1 cellular context compared by ENCODE assay signal in genomic region chr5:172782169-172783039, GRCh38.
TF ChIP-seq lines count a peak whose summit lies in the region.

No MANE protein-coding gene starts in this region.

TF ChIP-seq in WTC11, 78 proteins besides CTCF, POLR2A, EP300 and RAD21 (continued from another document):
- TF ChIP-seq E2F1 (CRISPR knock-in tag; IDR thresholded peaks at IDR 0.05) (no peak), AR (CRISPR knock-in tag; IDR thresholded peaks at IDR 0.05) (no peak), PRRX2 (CRISPR knock-in tag; IDR thresholded peaks at IDR 0.05) (no peak), AFF4 (CRISPR knock-in tag; IDR thresholded peaks at IDR 0.05; ENCODE audit: borderline replicate concordance) (no peak), CBFB (CRISPR knock-in tag; IDR thresholded peaks at IDR 0.05; ENCODE audit: low read depth) (no peak)
- TF ChIP-seq, protein P1, sequence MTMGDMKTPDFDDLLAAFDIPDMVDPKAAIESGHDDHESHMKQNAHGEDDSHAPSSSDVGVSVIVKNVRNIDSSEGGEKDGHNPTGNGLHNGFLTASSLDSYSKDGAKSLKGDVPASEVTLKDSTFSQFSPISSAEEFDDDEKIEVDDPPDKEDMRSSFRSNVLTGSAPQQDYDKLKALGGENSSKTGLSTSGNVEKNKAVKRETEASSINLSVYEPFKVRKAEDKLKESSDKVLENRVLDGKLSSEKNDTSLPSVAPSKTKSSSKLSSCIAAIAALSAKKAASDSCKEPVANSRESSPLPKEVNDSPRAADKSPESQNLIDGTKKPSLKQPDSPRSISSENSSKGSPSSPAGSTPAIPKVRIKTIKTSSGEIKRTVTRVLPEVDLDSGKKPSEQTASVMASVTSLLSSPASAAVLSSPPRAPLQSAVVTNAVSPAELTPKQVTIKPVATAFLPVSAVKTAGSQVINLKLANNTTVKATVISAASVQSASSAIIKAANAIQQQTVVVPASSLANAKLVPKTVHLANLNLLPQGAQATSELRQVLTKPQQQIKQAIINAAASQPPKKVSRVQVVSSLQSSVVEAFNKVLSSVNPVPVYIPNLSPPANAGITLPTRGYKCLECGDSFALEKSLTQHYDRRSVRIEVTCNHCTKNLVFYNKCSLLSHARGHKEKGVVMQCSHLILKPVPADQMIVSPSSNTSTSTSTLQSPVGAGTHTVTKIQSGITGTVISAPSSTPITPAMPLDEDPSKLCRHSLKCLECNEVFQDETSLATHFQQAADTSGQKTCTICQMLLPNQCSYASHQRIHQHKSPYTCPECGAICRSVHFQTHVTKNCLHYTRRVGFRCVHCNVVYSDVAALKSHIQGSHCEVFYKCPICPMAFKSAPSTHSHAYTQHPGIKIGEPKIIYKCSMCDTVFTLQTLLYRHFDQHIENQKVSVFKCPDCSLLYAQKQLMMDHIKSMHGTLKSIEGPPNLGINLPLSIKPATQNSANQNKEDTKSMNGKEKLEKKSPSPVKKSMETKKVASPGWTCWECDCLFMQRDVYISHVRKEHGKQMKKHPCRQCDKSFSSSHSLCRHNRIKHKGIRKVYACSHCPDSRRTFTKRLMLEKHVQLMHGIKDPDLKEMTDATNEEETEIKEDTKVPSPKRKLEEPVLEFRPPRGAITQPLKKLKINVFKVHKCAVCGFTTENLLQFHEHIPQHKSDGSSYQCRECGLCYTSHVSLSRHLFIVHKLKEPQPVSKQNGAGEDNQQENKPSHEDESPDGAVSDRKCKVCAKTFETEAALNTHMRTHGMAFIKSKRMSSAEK (CRISPR knock-in tag; IDR thresholded peaks at IDR 0.05; ENCODE audit: borderline replicate concordance) = no peak
